In the genomic region with DNA sequence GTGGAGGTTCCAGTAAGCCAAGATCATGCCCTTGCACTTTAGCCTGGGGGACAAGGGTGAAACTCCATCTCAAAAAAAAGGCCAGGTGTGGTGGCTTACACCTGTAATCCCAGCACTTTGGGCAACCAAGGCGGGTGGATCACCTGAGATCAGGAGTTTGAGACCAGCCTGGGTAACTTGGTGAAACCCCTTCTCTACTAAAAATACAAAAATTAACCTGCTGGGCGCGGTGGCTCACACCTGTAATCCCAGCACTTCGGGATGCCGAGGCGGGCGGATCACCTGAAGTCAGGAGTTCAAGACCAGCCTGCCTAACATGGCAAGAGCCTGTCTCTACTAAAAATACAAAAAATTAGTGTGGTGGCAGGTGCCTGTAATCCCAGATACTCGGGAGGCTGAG, we compare ENCODE assay signal across 3 cellular contexts. TPM values are rescaled to one million over a fixed set of nuclear protein-coding genes. Genes with fewer than 3 reads are reported as not detected.
"Had no signal": no experiment of that assay in that cellular context is flagged by ENCODE, and none has a peak within 500 bp of the region (broad histone marks: within the 10 kb centered on the region; RNA-seq: fewer than 3 reads in every experiment).

No MANE protein-coding gene starts in this region.

RNA-seq across cellular contexts. Expression of a gene that starts 16.0 kb away (rescaled TPM):
- total RNA-seq: OCI-LY7, PC-3, PC-9 had no signal
